ENCODE assay signal across 33 cellular contexts in the genomic region with DNA sequence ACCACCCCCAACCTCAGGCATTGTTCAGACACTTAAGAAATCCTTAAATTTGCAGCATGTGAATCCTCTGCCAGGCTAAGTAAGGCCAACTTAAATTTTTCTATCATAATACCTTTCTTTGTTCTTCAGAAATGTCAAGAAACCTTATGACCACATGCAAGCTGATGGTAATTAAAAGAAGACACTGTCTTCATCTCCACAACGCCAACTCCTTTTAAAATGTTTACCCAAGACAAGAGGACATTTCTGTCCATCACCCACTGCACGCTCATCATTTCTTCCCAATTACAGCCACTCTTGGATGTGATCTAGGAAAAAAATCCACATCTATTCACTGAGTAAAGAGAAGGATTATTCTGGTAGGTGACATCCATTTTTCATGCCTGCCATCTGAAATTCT. TPM values are rescaled to one million over a fixed set of nuclear protein-coding genes. Genes with fewer than 3 reads are reported as not detected.
"Had no signal": no experiment of that assay in that cellular context is flagged by ENCODE, and none has a peak within 500 bp of the region (broad histone marks: within the 10 kb centered on the region; RNA-seq: fewer than 3 reads in every experiment).

No MANE protein-coding gene starts in this region.

- H3K9me3 ChIP-seq: ascending aorta, esophagus squamous epithelium, gastrocnemius medialis, heart left ventricle had no signal

- ATAC-seq: activated CD4-positive, CD25-positive, alpha-beta regulatory T cell treated with anti-CD3 and anti-CD28 coated beads, Interleukin-2, amount 50 U/mL, for 24 hours; activated naive CD4-positive, alpha-beta T cell treated with anti-CD3 and anti-CD28 coated beads, Interleukin-2, amount 50 U/mL, for 72 hours; activated T-cell treated with anti-CD3 and anti-CD28 coated beads, Interleukin-2, amount 50 U/mL, for 72 hours; effector memory CD8-positive, alpha-beta T cell; gastrocnemius medialis; heart left ventricle; T-helper 17 cell had no signal

- H3K27me3 ChIP-seq: ascending aorta, brain microvascular endothelial cell, esophagus squamous epithelium, gastrocnemius medialis, heart left ventricle had no signal

- H3K27ac ChIP-seq: ascending aorta, brain microvascular endothelial cell, esophagus squamous epithelium, gastrocnemius medialis, heart left ventricle, WERI-Rb-1 had no signal

- FAIRE-seq: colon had no signal

- DNase-seq: activated B cell treated with CpG ODN at 0.5 μM for 24 hours; activated CD4-positive, alpha-beta memory T cell treated with anti-CD3 and anti-CD28 coated beads, Interleukin-2, amount 10 ng/mL, durations not matched to agents 7 days and 5 days; activated CD4-positive, alpha-beta T cell treated with anti-CD3 and anti-CD28 coated beads for 48 hours; activated CD8-positive, alpha-beta memory T cell treated with anti-CD3 and anti-CD28 coated beads, Interleukin-2, amount 50 U/mL, for 48 hours; activated gamma-delta T cell; activated naive CD4-positive, alpha-beta T cell; activated naive CD4-positive, alpha-beta T cell treated with anti-CD3 and anti-CD28 coated beads, Interleukin-2, amount 10 ng/mL, durations not matched to agents 7 days and 5 days; activated naive CD8-positive, alpha-beta T cell treated with anti-CD3 and anti-CD28 coated beads, Interleukin-2, amount 10 ng/mL, durations not matched to agents 7 days and 5 days; activated T-cell treated with anti-CD3 and anti-CD28 coated beads for 4 hours; activated T-cell treated with anti-CD3 and anti-CD28 coated beads, Interleukin-2, amount 50 U/mL, for 24 hours; activated T-cell treated with anti-CD3 and anti-CD28 coated beads, Interleukin-2, amount 50 U/mL, for 72 hours; brain microvascular endothelial cell; caudate nucleus; cortex of kidney; dermis blood vessel endothelial cell; effector CD4-positive, alpha-beta T cell; effector memory CD8-positive, alpha-beta T cell; esophagus squamous epithelium; gastrocnemius medialis; glutamatergic neuron; heart left ventricle; T-helper 1 cell; T-helper 17 cell; T1000; WERI-Rb-1 had no signal

- H3K4me3 ChIP-seq: ascending aorta, esophagus squamous epithelium, gastrocnemius medialis, heart left ventricle had no signal

- H3K36me3 ChIP-seq: ascending aorta, brain microvascular endothelial cell, esophagus squamous epithelium, gastrocnemius medialis, heart left ventricle, WERI-Rb-1 had no signal

RNA-seq across cellular contexts. Expression of a gene that starts 6.1 kb away (rescaled TPM):
- total RNA-seq: activated B cell treated with CpG ODN at 0.5 μM for 24 hours; activated CD4-positive, alpha-beta memory T cell treated with anti-CD3 and anti-CD28 coated beads, Interleukin-2, amount 10 ng/mL, durations not matched to agents 7 days and 5 days; activated naive CD4-positive, alpha-beta T cell treated with anti-CD3 and anti-CD28 coated beads, Interleukin-2, amount 50 U/mL, for 72 hours; activated naive CD8-positive, alpha-beta T cell treated with anti-CD3 and anti-CD28 coated beads, Interleukin-2, amount 10 ng/mL, durations not matched to agents 7 days and 5 days; activated T-cell treated with anti-CD3 and anti-CD28 coated beads, Interleukin-2, amount 50 U/mL, for 72 hours; ascending aorta; chondrocyte; dermis blood vessel endothelial cell; esophagus squamous epithelium; fibroblast of lung; fibroblast of villous mesenchyme; gastrocnemius medialis; heart left ventricle; T-helper 17 cell had no signal
- polyA plus RNA-seq: esophagus, fibroblast of lung, heart left ventricle had no signal
